Comparison of ENCODE assay signal across 1 cellular context in genomic region chr7:4641667-4642467, GRCh38.
TF ChIP-seq lines count a peak whose summit lies in the region.

No MANE protein-coding gene starts in this region.

TF ChIP-seq in K562, 482 proteins besides CTCF, POLR2A, EP300 and RAD21 (continued from another document and continues in another):
- TF ChIP-seq MBD2 (IDR thresholded peaks at IDR 0.05; ENCODE audit: borderline replicate concordance, low read depth): peak; percentile 75; the same call in 1 of the 2 replicates
- TF ChIP-seq CREB3L1 (IDR thresholded peaks at IDR 0.05; ENCODE audit: borderline replicate concordance, low read depth): peak; percentile 99
- no peak for TF ChIP-seq SRSF1 (IDR thresholded peaks at IDR 0.05; ENCODE audit: low read depth, low read length)
- TF ChIP-seq FOXA1 (IDR thresholded peaks at IDR 0.05; ENCODE audit: borderline replicate concordance): no peak
- TF ChIP-seq RNF2 (IDR thresholded peaks at IDR 0.05): peak; percentile 73
- no peak for TF ChIP-seq TCFL5 (CRISPR knock-in tag; conservative IDR thresholded peaks at IDR 0.05)
- TF ChIP-seq ARID4B (CRISPR knock-in tag; IDR thresholded peaks at IDR 0.05): peak; percentile 99
- peak; percentile 77 for TF ChIP-seq PRPF4 (IDR thresholded peaks at IDR 0.05; ENCODE audit: insufficient read depth, low read depth, low read length, poor library complexity, severe bottlenecking)
- TF ChIP-seq U2AF2 (optimal IDR thresholded peaks at IDR 0.05; ENCODE audit: low read depth, low read length): no peak
- TF ChIP-seq SNRNP70 (optimal IDR thresholded peaks at IDR 0.05; ENCODE audit: low read depth, low read length): no peak
- TF ChIP-seq HNRNPLL (IDR thresholded peaks at IDR 0.05; ENCODE audit: low read depth, low read length, poor library complexity, severe bottlenecking): peak; percentile 50
- TF ChIP-seq CHD2 (IDR thresholded peaks at IDR 0.05; ENCODE audit: low read depth, low read length): peak; percentile 82
- peak; percentile 90 for TF ChIP-seq MTA3 (IDR thresholded peaks at IDR 0.05; ENCODE audit: borderline replicate concordance)
- TF ChIP-seq CCNT2 (IDR thresholded peaks at IDR 0.05; ENCODE audit: borderline replicate concordance, extremely low read depth, insufficient read length, low read depth, low read length): peak; percentile 99
- peak; percentile 94 for TF ChIP-seq FOXJ2 (tag; IDR thresholded peaks at IDR 0.05)
- peak; percentile 98 for TF ChIP-seq RBFOX2 (IDR thresholded peaks at IDR 0.05; ENCODE audit: low read depth, low read length)
- no peak for TF ChIP-seq LEF1 (IDR thresholded peaks at IDR 0.05)
- peak; percentile 79 for TF ChIP-seq KAT2B (IDR thresholded peaks at IDR 0.05; ENCODE audit: low read depth, low read length)
- no peak for TF ChIP-seq ZNF77 (CRISPR knock-in tag; IDR thresholded peaks at IDR 0.05)
- TF ChIP-seq THRB (CRISPR knock-in tag; conservative IDR thresholded peaks at IDR 0.05): no peak
- peak; percentile 91 for TF ChIP-seq ZNF175 (CRISPR knock-in tag; IDR thresholded peaks at IDR 0.05; ENCODE audit: low read depth)
- peak; percentile 79; the same call in 1 of the 2 replicates for TF ChIP-seq USF1 (CRISPR knock-in tag; IDR thresholded peaks at IDR 0.05)
- peak; percentile 94 for TF ChIP-seq NR2F6 (CRISPR knock-in tag; IDR thresholded peaks at IDR 0.05)
- no peak for TF ChIP-seq ZNF512 (tag; IDR thresholded peaks at IDR 0.05)
- peak; percentile 95 for TF ChIP-seq ZBTB2 (IDR thresholded peaks at IDR 0.05)
- peak; percentile 78 for TF ChIP-seq NFRKB (IDR thresholded peaks at IDR 0.05; ENCODE audit: low read depth)
- peak; percentile 83; the same call in 1 of the 2 replicates for TF ChIP-seq RREB1 (CRISPR knock-in tag; IDR thresholded peaks at IDR 0.05)
- TF ChIP-seq SREBF1 (IDR thresholded peaks at IDR 0.05; ENCODE audit: borderline replicate concordance, low read depth, low read length): 0 out of 2 replicates have a peak, but pooled peaks have one; percentile 18
- no peak for TF ChIP-seq FOXM1 (IDR thresholded peaks at IDR 0.05; ENCODE audit: low read depth)
- peak; percentile 93 for TF ChIP-seq FOXM1 (CRISPR knock-in tag; IDR thresholded peaks at IDR 0.05; ENCODE audit: low read depth)
- peak; percentile 96 for TF ChIP-seq KDM5B (IDR thresholded peaks at IDR 0.05; ENCODE audit: insufficient replicate concordance, low read depth, low read length)
- TF ChIP-seq NR4A1 (CRISPR knock-in tag; IDR thresholded peaks at IDR 0.05): no peak
- TF ChIP-seq NR4A1 (tag; IDR thresholded peaks at IDR 0.05): peak; percentile 91
- no peak for TF ChIP-seq HNRNPUL1 (IDR thresholded peaks at IDR 0.05; ENCODE audit: low read length)
- TF ChIP-seq CBX5 (IDR thresholded peaks at IDR 0.05; ENCODE audit: borderline replicate concordance, low read depth): peak; percentile 42
- TF ChIP-seq TAL1 (IDR thresholded peaks at IDR 0.05): no peak
- TF ChIP-seq NONO (IDR thresholded peaks at IDR 0.05; ENCODE audit: low read depth in 2 of 2, low read length in 1 of 2): peak; percentile 52 to 96; a peak in 3 of 4 replicates
- TF ChIP-seq USF2 (CRISPR knock-in tag; IDR thresholded peaks at IDR 0.05): peak; percentile 41; the same call in 1 of the 2 replicates
- peak; percentile 93 for TF ChIP-seq HDAC8 (tag; IDR thresholded peaks at IDR 0.05)
- TF ChIP-seq ETV1 (tag; conservative IDR thresholded peaks at IDR 0.05; ENCODE audit: low read depth): peak; percentile 38; the same call in 1 of the 2 replicates
- TF ChIP-seq POLR2G (IDR thresholded peaks at IDR 0.05; ENCODE audit: low read depth, low read length): peak; percentile 98
- no peak; the same call in 1 of the 2 replicates for TF ChIP-seq ADNP (tag; IDR thresholded peaks at IDR 0.05)
- TF ChIP-seq ZNF143 (CRISPR knock-in tag; IDR thresholded peaks at IDR 0.05): no peak
- peak; percentile 44; the same call in 1 of the 2 replicates for TF ChIP-seq NCOA6 (IDR thresholded peaks at IDR 0.05)
- peak; percentile 77 for TF ChIP-seq POU5F1 (IDR thresholded peaks at IDR 0.05; ENCODE audit: borderline replicate concordance, low read depth, low read length, partially characterized antibody)
- TF ChIP-seq ARID3B (CRISPR knock-in tag; IDR thresholded peaks at IDR 0.05; ENCODE audit: borderline replicate concordance): no peak
- peak; percentile 73 for TF ChIP-seq CHD1 (IDR thresholded peaks at IDR 0.05; ENCODE audit: low read length)
